ENCODE assay signal across 8 cellular contexts in genomic region chr1:45685308-45686080, GRCh38. TPM values are rescaled to one million over a fixed set of nuclear protein-coding genes. Genes with fewer than 3 reads are reported as not detected.
DNase-seq lines count a peak whose midpoint lies in the region; ATAC-seq, FAIRE-seq and TF ChIP-seq lines count a peak whose summit lies in the region.

No MANE protein-coding gene starts in this region.

- peaks cover 64% of the 10 kb centered on the region for H3K36me3 ChIP-seq in DOHH2 (ENCODE audit: control insufficient read depth, low read length)
- H3K36me3 ChIP-seq in Loucy (ENCODE audit: insufficient read depth, low read length), result no peaks in the 10 kb centered on the region; the same call in 1 of the 2 replicates
- H3K36me3 ChIP-seq in GM12878 (ENCODE audit: control insufficient read depth in 2 of 2, insufficient read depth in 2 of 2, low read length in 1 of 2), result no peaks in the 10 kb centered on the region; a peak in 1 of 4 replicates
- no peaks in the 10 kb centered on the region for H3K36me3 ChIP-seq in right lobe of liver
- H3K36me3 ChIP-seq in transverse colon, result no peaks in the 10 kb centered on the region

- ATAC-seq in GM12878, result no peak
- no peak for ATAC-seq in right lobe of liver

- TF ChIP-seq CTCF in DOHH2 (IDR thresholded peaks at IDR 0.05; ENCODE audit: low read depth, low read length, poor library complexity, severe bottlenecking) (no peak), Loucy (conservative IDR thresholded peaks at IDR 0.05; ENCODE audit: low read length) (no peak), GM12878 (IDR thresholded peaks at IDR 0.05 in 2 of 3, conservative IDR thresholded peaks at IDR 0.05 in 1 of 3; ENCODE audit: control insufficient read depth in 2 of 3, extremely low read depth in 1 of 3, insufficient read depth in 1 of 3, low read depth in 3 of 3, low read length in 3 of 3) (0 out of 6 replicates have a peak, but pooled peaks of 1 of the 3 experiments have one; percentile 19), right lobe of liver (IDR thresholded peaks at IDR 0.05) (no peak), transverse colon (IDR thresholded peaks at IDR 0.05) (peak in 1 of 5 experiments; percentile 17)

- H3K27me3 ChIP-seq in DOHH2 (ENCODE audit: control insufficient read depth, low read length) (no peaks in the 10 kb centered on the region), Loucy (ENCODE audit: insufficient read depth, low read length, poor library complexity, severe bottlenecking) (no peaks in the 10 kb centered on the region), GM12878 (replicated peaks in 1 of 2; ENCODE audit: control insufficient read depth in 2 of 2, insufficient read depth in 2 of 2, low read length in 1 of 2) (no peaks in the 10 kb centered on the region), right lobe of liver (no peaks in the 10 kb centered on the region), transverse colon (no peaks in the 10 kb centered on the region)

- no peaks in the 10 kb centered on the region for H3K9me2 ChIP-seq in DOHH2 (replicated peaks; ENCODE audit: control insufficient read depth, low read length)
- H3K9me2 ChIP-seq in Loucy (replicated peaks; ENCODE audit: low read depth, low read length), result no peaks in the 10 kb centered on the region

- FAIRE-seq in GM12878 (lab: Jason Lieb, UNC), result no peak

- no peak for TF ChIP-seq POLR2A in GM12878 (IDR thresholded peaks at IDR 0.05; ENCODE audit: low read depth, low read length)
- TF ChIP-seq POLR2A in right lobe of liver (IDR thresholded peaks at IDR 0.05), result no peak
- no peak for TF ChIP-seq POLR2A in transverse colon (IDR thresholded peaks at IDR 0.05)

- H4K20me1 ChIP-seq in DOHH2 (ENCODE audit: control insufficient read depth, insufficient read depth, low read depth, low read length), result peaks cover 19% of the 10 kb centered on the region
- H4K20me1 ChIP-seq in Loucy (ENCODE audit: insufficient read depth, low read length, poor library complexity, severe bottlenecking), result peaks cover 52% of the 10 kb centered on the region
- H4K20me1 ChIP-seq in GM12878 (ENCODE audit: control insufficient read depth, insufficient read depth), result no peaks in the 10 kb centered on the region

- H3K4me1 ChIP-seq in DOHH2 (ENCODE audit: control insufficient read depth, low read length) (peaks cover 63% of the 10 kb centered on the region), Loucy (ENCODE audit: insufficient read depth, low read length, poor library complexity, severe bottlenecking) (peaks cover 34% of the 10 kb centered on the region), GM12878 (ENCODE audit: control insufficient read depth, insufficient read depth, low read length) (peaks cover 3% of the 10 kb centered on the region; the same call in 1 of the 2 replicates), right lobe of liver (peaks cover 0 to 33% (median 14%) of the 10 kb centered on the region in 4 donors), transverse colon (peaks cover 15 to 64% (median 53%) of the 10 kb centered on the region in 4 donors)

- no TSS peak for BruUV-seq in GM12878 (replicated peaks; lab: Mats Ljungman, UMichigan)

- CTCF ChIA-PET in GM12878 (lab: Yijun Ruan, JAX), result interaction anchor here (0.7 to 1.7 kb wide), 10 partner anchors 14 to 562 kb away, joined by 3 to 7 read pairs (median 3); partner anchors contain the start of genes IPP and RAD54L

- under 1% methylated on average over 14 of the region's 14 CpGs for WGBS in GM12878 (ENCODE audit: insufficient coverage, insufficient replicate concordance, low lambda C conversion rate, missing lambda C conversion rate)
- under 1% methylated on average over 14 of the region's 14 CpGs for WGBS in right lobe of liver (ENCODE audit: insufficient coverage, low coverage, low lambda C conversion rate, missing lambda C conversion rate)
- 0 to 1% methylated on average over 13 to 14 of the region's 14 CpGs for WGBS in transverse colon (ENCODE audit: low coverage in 1 of 2), 2 donors

- RAD21 ChIA-PET in GM12878 (lab: Charles Lee; ENCODE audit: unreplicated experiment), result interaction anchor here (0.6 to 2.6 kb wide), 18 partner anchors 9 to 642 kb away, joined by 3 to 16 read pairs (median 3); partner anchors contain the start of genes MMACHC and NASP

- in situ Hi-C loops in GM12878 (cut with MboI) (no loop called here), transverse colon (cut with MboI; ENCODE audit: low pct_ligation_motif_present in 1 of 4, low pct_unique_long_range_greater_than_20kb in 1 of 4, low sequenced_read_pairs in 3 of 4) (no loop called here)

- SMC1A ChIA-PET in GM12878 (lab: Charles Lee; ENCODE audit: uncharacterized antibody, unreplicated experiment), result interaction anchor here (0.6 to 1.8 kb wide), 12 partner anchors 7 to 493 kb away, joined by 3 to 10 read pairs (median 4); partner anchors contain the start of genes IPP and PRDX1

- H2AFZ ChIP-seq in Loucy (ENCODE audit: low read length) (peak overlapping the region; percentile 80; the same call in 1 of the 2 replicates), GM12878 (ENCODE audit: control insufficient read depth, low read depth, low read length) (peak overlapping the region; percentile 78)

- POLR2A ChIA-PET in GM12878 (lab: Charles Lee), result interaction anchor here (0.6 to 2.6 kb wide), 16 partner anchors 8 to 642 kb away, joined by 3 to 18 read pairs (median 4); partner anchors contain the start of genes IPP, MAST2, MUTYH and TOE1

- H3F3A ChIP-seq in DOHH2 (ENCODE audit: control insufficient read depth, insufficient read depth) (peaks cover 9% of the 10 kb centered on the region), Loucy (ENCODE audit: low read depth) (no peaks in the 10 kb centered on the region)

- no peak for TF ChIP-seq RAD21 in GM12878 (IDR thresholded peaks at IDR 0.05; ENCODE audit: insufficient read depth, low read depth, low read length)

- peak overlapping the region; percentile 99 for H3K9ac ChIP-seq in Loucy (ENCODE audit: low read depth, low read length, poor library complexity, severe bottlenecking)
- H3K9ac ChIP-seq in GM12878 (ENCODE audit: control insufficient read depth, insufficient read depth, low read length), result peak overlapping the region; percentile 98

- H3K27ac ChIP-seq in DOHH2 (ENCODE audit: low read depth, low read length), result peak overlapping the region; percentile 92
- peak overlapping the region; percentile 100 for H3K27ac ChIP-seq in GM12878 (ENCODE audit: control insufficient read depth, insufficient read depth)
- peak overlapping the region; percentile 89 to 96 (median 93) for H3K27ac ChIP-seq in right lobe of liver
- H3K27ac ChIP-seq in transverse colon, result peak overlapping the region; percentile 97 to 100 (median 98)

- TF ChIP-seq EP300 in GM12878 (IDR thresholded peaks at IDR 0.05; ENCODE audit: borderline replicate concordance in 1 of 2, control insufficient read depth in 1 of 2, low read depth in 2 of 2, low read length in 2 of 2), result no peak
- TF ChIP-seq EP300 in transverse colon (IDR thresholded peaks at IDR 0.05; ENCODE audit: low read depth), result no peak

- intact Hi-C loops in GM12878 (cut with micrococcal nuclease; ENCODE audit: unreplicated experiment), result loop anchor here (2.0 to 10.0 kb wide), 8 partner anchors 103 to 659 kb away; partner anchors contain the start of genes CCDC163, MAST2, MMACHC and MUTYH
- intact Hi-C loops in right lobe of liver (cut with DNase I), result loop anchor here in 1 of 2 donors (5.0 kb wide), 1 partner anchor 117 kb away; the partner anchor contains the start of gene MAST2
- intact Hi-C loops in transverse colon (cut with DNase I; ENCODE audit: low total_unique reads), result no loop called here

- no peaks in the 10 kb centered on the region for H3K9me3 ChIP-seq in DOHH2 (ENCODE audit: control insufficient read depth, insufficient read depth, low read length)
- no peaks in the 10 kb centered on the region for H3K9me3 ChIP-seq in Loucy (ENCODE audit: insufficient read depth, low read depth, low read length)
- no peaks in the 10 kb centered on the region for H3K9me3 ChIP-seq in GM12878 (replicated peaks; ENCODE audit: control insufficient read depth, insufficient read depth, low read length)
- no peaks in the 10 kb centered on the region for H3K9me3 ChIP-seq in right lobe of liver
- H3K9me3 ChIP-seq in transverse colon, result no peaks in the 10 kb centered on the region

- H3K79me2 ChIP-seq in DOHH2 (ENCODE audit: control insufficient read depth, low read length), result peaks cover 94% of the 10 kb centered on the region
- peaks cover 88% of the 10 kb centered on the region for H3K79me2 ChIP-seq in Loucy (ENCODE audit: insufficient read depth, low read length)
- H3K79me2 ChIP-seq in GM12878 (ENCODE audit: control insufficient read depth, insufficient read depth, low read length), result peaks cover 91% of the 10 kb centered on the region

- DNase-seq in GM12878 (ENCODE audit: low read depth, low spot score), result no peak
- DNase-seq in right lobe of liver, result no peak
- DNase-seq in transverse colon, result no peak
- DNase-seq in nucleus accumbens (lab: John Stamatoyannopoulos, UW), result no peak
- DNase-seq in AG20443 (ENCODE audit: low spot score), result no peak
- no peak for DNase-seq in cortex of kidney (lab: John Stamatoyannopoulos, UW)

- H3K4me3 ChIP-seq in DOHH2 (ENCODE audit: low read length) (peak overlapping the region; percentile 94), Loucy (ENCODE audit: low read length, poor library complexity, severe bottlenecking) (peak overlapping the region; percentile 94), GM12878 (peak overlapping the region; percentile 97), right lobe of liver (peak overlapping the region; percentile 60 to 90 (median 86)), transverse colon (peak overlapping the region; percentile 78 to 99 (median 92))

- peak overlapping the region; percentile 93 for H3K4me2 ChIP-seq in DOHH2 (ENCODE audit: low read length)
- peak overlapping the region; percentile 78 for H3K4me2 ChIP-seq in Loucy (ENCODE audit: low read depth, low read length, poor library complexity, severe bottlenecking)
- peak overlapping the region; percentile 64 for H3K4me2 ChIP-seq in GM12878 (ENCODE audit: control insufficient read depth, insufficient read depth)

RNA-seq across cellular contexts. Expression of gene GPBP1L1, which starts 0.8 kb away (rescaled TPM):
- 279 and 286 TPM in 2 replicates for total RNA-seq in GM12878 (2013; cell fraction: nucleolus; rRNA removed)
- total RNA-seq in GM12878 (2014; rRNA removed) (76.2 and 85.0 TPM in 2 replicates), GM12878 (2014; rRNA removed; fragmentation: Illumina TruSeq; extraction: Trizol) (91.3 and 91.6 TPM in 2 replicates), GM12878 (2021) (78.9 and 80.5 TPM in 2 replicates), right lobe of liver (10 to 100 TPM; 51.2 to 80.0 (median 67.3) TPM), transverse colon (100 to 1,000 TPM; 162 to 284 (median 222) TPM)
- 49.9 TPM for polyA plus RNA-seq in GM12878 (2011; ENCODE audit: low read depth)
- polyA plus RNA-seq in GM12878 (2011; rRNA removed) (81.9 and 123 TPM in 2 replicates), GM12878 (2014; fragmentation: Illumina TruSeq; extraction: Trizol) (85.5 and 122 TPM in 2 replicates), GM12878 (2014; fragmentation: Nextera tagmentation; extraction: Ambion mirVana) (10 to 100 TPM; 37.3 to 44.0 TPM), GM12878 (2014; rRNA removed) (42.9 and 51.1 TPM in 2 replicates), GM12878 (2016; fragmentation: Nextera tagmentation; extraction: Ambion mirVana) (10 to 100 TPM; 83.6 to 85.6 TPM)
- 46.6 and 60.8 TPM in 2 replicates for polyA plus RNA-seq in GM12878 (2011; cell fraction: cytosol; rRNA removed)
- polyA plus RNA-seq in GM12878 (2011; cell fraction: nucleus; rRNA removed), result 67.2 and 88.1 TPM in 2 replicates
- polyA plus RNA-seq in GM12878 (2012), result 47.3 and 67.1 TPM in 2 replicates
- polyA minus RNA-seq in GM12878 (2011; rRNA and poly(A)+ RNA removed), result 116 and 128 TPM in 2 replicates
- polyA minus RNA-seq in GM12878 (2011; cell fraction: cytosol; rRNA and poly(A)+ RNA removed), result 39.7 and 42.6 TPM in 2 replicates
- 79.7 and 112 TPM in 2 replicates for polyA minus RNA-seq in GM12878 (2011; cell fraction: nucleus; rRNA and poly(A)+ RNA removed)

RNA-seq across cellular contexts. Expression of gene TMEM69, which starts 2.5 kb away (rescaled TPM):
- 51.2 and 57.5 TPM in 2 replicates for total RNA-seq in GM12878 (2013; cell fraction: nucleolus; rRNA removed)
- total RNA-seq in GM12878 (2014; rRNA removed), result 84.3 and 86.6 TPM in 2 replicates
- total RNA-seq in GM12878 (2014; rRNA removed; fragmentation: Illumina TruSeq; extraction: Trizol), result 58.5 and 60.6 TPM in 2 replicates
- 39.8 and 47.2 TPM in 2 replicates for total RNA-seq in GM12878 (2021)
- 32.7 TPM for polyA plus RNA-seq in GM12878 (2011; ENCODE audit: low read depth)
- 162 and 176 TPM in 2 replicates for polyA plus RNA-seq in GM12878 (2011; rRNA removed)
- polyA plus RNA-seq in GM12878 (2011; cell fraction: cytosol; rRNA removed), result 103 and 137 TPM in 2 replicates
- polyA plus RNA-seq in GM12878 (2011; cell fraction: nucleus; rRNA removed), result 37.3 and 56.2 TPM in 2 replicates
- polyA plus RNA-seq in GM12878 (2012), result 23.9 and 42.9 TPM in 2 replicates
- polyA plus RNA-seq in GM12878 (2014; fragmentation: Illumina TruSeq; extraction: Trizol), result 91.0 and 111 TPM in 2 replicates
- 10 to 100 TPM; 44.6 to 97.5 TPM for polyA plus RNA-seq in GM12878 (2014; fragmentation: Nextera tagmentation; extraction: Ambion mirVana)
- polyA plus RNA-seq in GM12878 (2014; rRNA removed), result 58.0 and 65.3 TPM in 2 replicates
- polyA plus RNA-seq in GM12878 (2016; fragmentation: Nextera tagmentation; extraction: Ambion mirVana), result 100 to 1,000 TPM; 106 TPM
- 91.6 and 99.3 TPM in 2 replicates for polyA minus RNA-seq in GM12878 (2011; rRNA and poly(A)+ RNA removed)
- 20.7 and 24.3 TPM in 2 replicates for polyA minus RNA-seq in GM12878 (2011; cell fraction: cytosol; rRNA and poly(A)+ RNA removed)
- polyA minus RNA-seq in GM12878 (2011; cell fraction: nucleus; rRNA and poly(A)+ RNA removed), result 23.0 and 35.0 TPM in 2 replicates
- 10 to 100 TPM in 3 of 6 experiments, 1 to 10 TPM in 3; 7.5 to 17.5 (median 10.0) TPM for total RNA-seq in right lobe of liver
- total RNA-seq in transverse colon, result 10 to 100 TPM in 3 of 4 donors, 1 to 10 TPM in 1; 6.4 to 47.2 (median 28.0) TPM
